Comparison of ENCODE assay signal across 9 cellular contexts in the genomic region with DNA sequence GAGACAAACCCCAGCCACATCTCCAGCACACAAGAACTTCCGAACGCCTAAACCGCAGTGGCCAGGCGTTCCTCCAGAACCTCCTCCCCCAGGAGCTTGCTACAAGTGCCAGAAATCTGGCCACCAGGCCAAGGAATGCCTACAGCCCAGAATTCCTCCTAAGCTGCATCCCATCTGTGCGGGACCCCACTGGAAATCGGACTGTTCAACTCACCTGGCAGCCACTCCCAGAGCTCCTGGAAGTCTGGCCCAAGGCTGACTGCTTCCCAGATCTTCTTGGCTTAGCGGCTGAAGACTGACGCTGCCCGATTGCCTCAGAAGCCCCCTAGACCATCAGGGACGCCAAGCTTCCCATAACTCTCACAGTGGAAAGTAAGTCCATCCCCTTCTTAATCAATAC. TPM values are rescaled to one million over a fixed set of nuclear protein-coding genes. Genes with fewer than 3 reads are reported as not detected.
"Had no signal": no experiment of that assay in that cellular context is flagged by ENCODE, and none has a peak within 500 bp of the region (broad histone marks: within the 10 kb centered on the region; RNA-seq: fewer than 3 reads in every experiment).

No MANE protein-coding gene starts in this region.

RNA-seq across cellular contexts. Expression of a gene that starts 48.5 kb away (rescaled TPM):
- total RNA-seq: activated CD4-positive, alpha-beta memory T cell treated with anti-CD3 and anti-CD28 coated beads, Interleukin-2, amount 10 ng/mL, durations not matched to agents 7 days and 5 days; activated CD4-positive, alpha-beta T cell treated with anti-CD3 and anti-CD28 coated beads, Interleukin-2, amount 10 ng/mL, durations not matched to agents 7 days and 5 days; activated CD8-positive, alpha-beta memory T cell treated with anti-CD3 and anti-CD28 coated beads, Interleukin-2, amount 10 ng/mL, durations not matched to agents 7 days and 5 days; activated CD8-positive, alpha-beta T cell treated with anti-CD3 and anti-CD28 coated beads, Interleukin-2, amount 10 ng/mL, durations not matched to agents 7 days and 5 days; activated naive CD8-positive, alpha-beta T cell treated with anti-CD3 and anti-CD28 coated beads, Interleukin-2, amount 10 ng/mL, durations not matched to agents 7 days and 5 days; aorta; cerebellum; T-helper 17 cell; T-helper 2 cell treated with Interferon-gamma antibody and Interleukin-4, amounts not matched to agents 100 ng/mL and 5 ng/mL, for 36 hours had no signal
